In genomic region chr2:120227111-120227991, GRCh38 we compare ENCODE assay signal across 17 cellular contexts. TPM values are rescaled to one million over a fixed set of nuclear protein-coding genes. Genes with fewer than 3 reads are reported as not detected.
DNase-seq lines count a peak whose midpoint lies in the region; ATAC-seq, FAIRE-seq and TF ChIP-seq lines count a peak whose summit lies in the region.
"Had no signal": no experiment of that assay in that cellular context is flagged by ENCODE, and none has a peak within 500 bp of the region (broad histone marks: within the 10 kb centered on the region; RNA-seq: fewer than 3 reads in every experiment).

No MANE protein-coding gene starts in this region.

- H3K27ac ChIP-seq in GM12878 (ENCODE audit: control insufficient read depth, insufficient read depth): no peak overlapping the region
- no peak overlapping the region for H3K27ac ChIP-seq in SJCRH30
- H3K27ac ChIP-seq: A549, heart right ventricle, pancreas, SJSA1, thyroid gland had no signal

- H3K27ac Mint-ChIP-seq in activated CD4-positive, alpha-beta T cell treated with anti-CD3 and anti-CD28 coated beads for 36 hours: no peak overlapping the region
- H3K27ac Mint-ChIP-seq in T-helper 17 cell: peak overlapping the region; percentile 32

- in situ Hi-C loops in GM12878 (cut with MboI): no loop called here

- H3K4me2 ChIP-seq in GM12878 (ENCODE audit: control insufficient read depth, insufficient read depth): peak overlapping the region; percentile 30
- H3K4me2 ChIP-seq: A549 had no signal

- no peak overlapping the region for H3K4me3 Mint-ChIP-seq in activated CD4-positive, alpha-beta T cell treated with anti-CD3 and anti-CD28 coated beads for 36 hours
- H3K4me3 Mint-ChIP-seq in T-helper 17 cell: no peak overlapping the region

- no peak overlapping the region for H3K4me3 ChIP-seq in GM12878
- H3K4me3 ChIP-seq in SJCRH30: no peak overlapping the region
- H3K4me3 ChIP-seq: A549, heart right ventricle, lung, pancreas, SJSA1, thyroid gland had no signal

- no peak for TF ChIP-seq POLR2A in GM12878 (IDR thresholded peaks at IDR 0.05; ENCODE audit: low read depth, low read length)

- ATAC-seq in activated CD4-positive, alpha-beta T cell treated with anti-CD3 and anti-CD28 coated beads for 36 hours: peak; percentile 28
- ATAC-seq in T-helper 17 cell (no peak), GM12878 (no peak), HG02973 (IDR thresholded peaks at IDR 0.05; ENCODE audit: unreplicated experiment) (no peak)
- ATAC-seq: A549, heart right ventricle, pancreas had no signal

- POLR2A ChIA-PET in activated CD4-positive, alpha-beta T cell treated with anti-CD3 and anti-CD28 coated beads for 36 hours (lab: Charles Lee): interaction anchor here (0.9 kb wide), 2 partner anchors 25 to 51 kb away, joined by 3 read pairs; no protein-coding TSS in a partner anchor
- POLR2A ChIA-PET in GM12878 (lab: Charles Lee): interaction anchor here (1.0 to 1.1 kb wide), 2 partner anchors 9 to 13 kb away, joined by 3 read pairs; no protein-coding TSS in a partner anchor

- peaks cover 43% of the 10 kb centered on the region for H3K79me2 ChIP-seq in GM12878 (ENCODE audit: control insufficient read depth, insufficient read depth, low read length)

- H3K9ac ChIP-seq in GM12878 (ENCODE audit: control insufficient read depth, insufficient read depth, low read length): no peak overlapping the region

- intact Hi-C loops in activated CD4-positive, alpha-beta T cell treated with anti-CD3 and anti-CD28 coated beads for 36 hours (cut with DNase I, micrococcal nuclease): no loop called here
- intact Hi-C loops in GM12878 (cut with micrococcal nuclease; ENCODE audit: unreplicated experiment): no loop called here

- peaks cover 60% of the 10 kb centered on the region for H3K4me1 Mint-ChIP-seq in activated CD4-positive, alpha-beta T cell treated with anti-CD3 and anti-CD28 coated beads for 36 hours
- H3K4me1 Mint-ChIP-seq in T-helper 17 cell: peaks cover 36% of the 10 kb centered on the region

- H3K27me3 ChIP-seq in GM12878 (replicated peaks in 1 of 2; ENCODE audit: control insufficient read depth in 2 of 2, insufficient read depth in 2 of 2, low read length in 1 of 2) (no peaks in the 10 kb centered on the region), SJCRH30 (peaks cover 14% of the 10 kb centered on the region)
- H3K27me3 ChIP-seq: heart right ventricle, pancreas, SJSA1, thyroid gland had no signal

- RAD21 ChIA-PET in GM12878 (lab: Charles Lee; ENCODE audit: unreplicated experiment): interaction anchor here (1.2 to 1.7 kb wide), 2 partner anchors 51 to 85 kb away, joined by 3 to 19 read pairs; no protein-coding TSS in a partner anchor

- H3K9me3 ChIP-seq in T-helper 17 cell (ENCODE audit: control insufficient read depth, low read length, poor library complexity, severe bottlenecking): no peaks in the 10 kb centered on the region
- no peaks in the 10 kb centered on the region for H3K9me3 ChIP-seq in GM12878 (replicated peaks; ENCODE audit: control insufficient read depth, insufficient read depth, low read length)
- no peaks in the 10 kb centered on the region for H3K9me3 ChIP-seq in SJCRH30 (replicated peaks)
- H3K9me3 ChIP-seq: A549, pancreas, thyroid gland had no signal

- peaks cover 1% of the 10 kb centered on the region for H3K9me3 Mint-ChIP-seq in activated CD4-positive, alpha-beta T cell treated with anti-CD3 and anti-CD28 coated beads for 36 hours (ENCODE audit: low read depth)

- DNase-seq in activated CD4-positive, alpha-beta T cell treated with anti-CD3 and anti-CD28 coated beads for 36 hours: peak; percentile 69
- no peak for DNase-seq in activated CD4-positive, alpha-beta T cell treated with anti-CD3 and anti-CD28 coated beads for 1 hour
- no peak for DNase-seq in T-helper 17 cell
- no peak for DNase-seq in GM12878 (ENCODE audit: low read depth, low spot score)
- peak; percentile 33 for DNase-seq in stimulated activated CD4-positive, alpha-beta T cell treated with anti-CD3 and anti-CD28 coated beads, Interleukin-4, amount 100 ng/mL, for 1 hour
- DNase-seq in SJCRH30: no peak
- no peak for DNase-seq in NCI-H1105 treated with DMSO at 0.1 percent for 48 hours (lab: John Stamatoyannopoulos, UW)
- DNase-seq: DMS79, heart right ventricle, NCI-H446 treated with DMSO at 0.1 percent for 48 hours, thyroid gland had no signal

- no peaks in the 10 kb centered on the region for H3K27me3 Mint-ChIP-seq in activated CD4-positive, alpha-beta T cell treated with anti-CD3 and anti-CD28 coated beads for 36 hours
- no peaks in the 10 kb centered on the region for H3K27me3 Mint-ChIP-seq in T-helper 17 cell

- FAIRE-seq in GM12878 (lab: Jason Lieb, UNC): no peak
- FAIRE-seq: A549, GM18507, pancreas had no signal

- no TSS peak for BruUV-seq in GM12878 (replicated peaks; lab: Mats Ljungman, UMichigan)

- SMC1A ChIA-PET in GM12878 (lab: Charles Lee; ENCODE audit: uncharacterized antibody, unreplicated experiment): interaction anchor here (0.6 to 7.3 kb wide), 2 partner anchors 25 to 84 kb away, joined by 3 to 106 read pairs; partner anchors contain the start of gene RALB

- no peaks in the 10 kb centered on the region for H4K20me1 ChIP-seq in GM12878 (ENCODE audit: control insufficient read depth, insufficient read depth)

- 90% methylated on average over 16 of the region's 16 CpGs for WGBS in GM12878 (ENCODE audit: insufficient coverage, insufficient replicate concordance, low lambda C conversion rate, missing lambda C conversion rate)

- TF ChIP-seq EP300 in GM12878 (IDR thresholded peaks at IDR 0.05; ENCODE audit: borderline replicate concordance in 1 of 2, control insufficient read depth in 1 of 2, low read depth in 2 of 2, low read length in 2 of 2): no peak

- TF ChIP-seq RAD21 in GM12878 (IDR thresholded peaks at IDR 0.05; ENCODE audit: insufficient read depth, low read depth, low read length): no peak

- H3K36me3 ChIP-seq in GM12878 (ENCODE audit: control insufficient read depth in 2 of 2, insufficient read depth in 2 of 2, low read length in 1 of 2) (no peaks in the 10 kb centered on the region), SJCRH30 (no peaks in the 10 kb centered on the region)
- H3K36me3 ChIP-seq: pancreas, thyroid gland had no signal

- CTCF ChIA-PET in activated CD4-positive, alpha-beta T cell treated with anti-CD3 and anti-CD28 coated beads for 36 hours (lab: Charles Lee): interaction anchor here (1.0 to 1.5 kb wide), 4 partner anchors 13 to 86 kb away, joined by 3 to 8 read pairs (median 3); no protein-coding TSS in a partner anchor
- CTCF ChIA-PET in GM12878 (lab: Yijun Ruan, JAX): interaction anchor here (0.8 to 3.2 kb wide), 6 partner anchors 18 to 90 kb away, joined by 3 to 48 read pairs (median 4); no protein-coding TSS in a partner anchor

- H2AFZ ChIP-seq in GM12878 (ENCODE audit: control insufficient read depth, low read depth, low read length): no peak overlapping the region

- TF ChIP-seq CTCF in GM12878 (IDR thresholded peaks at IDR 0.05 in 2 of 3, conservative IDR thresholded peaks at IDR 0.05 in 1 of 3; ENCODE audit: control insufficient read depth in 2 of 3, extremely low read depth in 1 of 3, insufficient read depth in 1 of 3, low read depth in 3 of 3, low read length in 3 of 3): no peak

- H3K4me1 ChIP-seq in GM12878 (ENCODE audit: control insufficient read depth, insufficient read depth, low read length): peaks cover 16% of the 10 kb centered on the region
- no peaks in the 10 kb centered on the region for H3K4me1 ChIP-seq in SJCRH30

- peaks cover 12% of the 10 kb centered on the region for H3K36me3 Mint-ChIP-seq in activated CD4-positive, alpha-beta T cell treated with anti-CD3 and anti-CD28 coated beads for 36 hours (ENCODE audit: low read depth)
- no peaks in the 10 kb centered on the region for H3K36me3 Mint-ChIP-seq in T-helper 17 cell (ENCODE audit: low read depth)

RNA-seq across cellular contexts. Expression of gene TMEM185B, which starts 4.2 kb away (rescaled TPM):
- total RNA-seq in activated CD4-positive, alpha-beta T cell treated with anti-CD3 and anti-CD28 coated beads for 36 hours: 10 to 100 TPM; 15.9 to 17.3 TPM
- total RNA-seq in T-helper 17 cell: 10 to 100 TPM; 19.8 to 21.1 TPM
- total RNA-seq in GM12878 (2013; cell fraction: nucleolus; rRNA removed): 24.6 and 27.0 TPM in 2 replicates
- total RNA-seq in GM12878 (2014; rRNA removed): 17.2 and 18.0 TPM in 2 replicates
- 7.3 and 7.6 TPM in 2 replicates for total RNA-seq in GM12878 (2014; rRNA removed; fragmentation: Illumina TruSeq; extraction: Trizol)
- total RNA-seq in GM12878 (2021): 19.7 and 20.9 TPM in 2 replicates
- polyA plus RNA-seq in GM12878 (2011; ENCODE audit: low read depth): 7.1 TPM
- 5.5 and 8.7 TPM in 2 replicates for polyA plus RNA-seq in GM12878 (2011; rRNA removed)
- polyA plus RNA-seq in GM12878 (2011; cell fraction: cytosol; rRNA removed): 9.9 and 12.3 TPM in 2 replicates
- polyA plus RNA-seq in GM12878 (2011; cell fraction: nucleus; rRNA removed): 20.8 and 23.2 TPM in 2 replicates
- polyA plus RNA-seq in GM12878 (2012): 10.4 and 13.4 TPM in 2 replicates
- 18.1 and 19.4 TPM in 2 replicates for polyA plus RNA-seq in GM12878 (2014; fragmentation: Illumina TruSeq; extraction: Trizol)
- 1 to 10 TPM; 2.4 to 3.2 TPM for polyA plus RNA-seq in GM12878 (2014; fragmentation: Nextera tagmentation; extraction: Ambion mirVana)
- polyA plus RNA-seq in GM12878 (2014; rRNA removed): 12.5 and 14.1 TPM in 2 replicates
- 10 to 100 TPM; 16.5 to 17.5 TPM for polyA plus RNA-seq in GM12878 (2016; fragmentation: Nextera tagmentation; extraction: Ambion mirVana)
- 10.8 and 12.3 TPM in 2 replicates for polyA minus RNA-seq in GM12878 (2011; rRNA and poly(A)+ RNA removed)
- polyA minus RNA-seq in GM12878 (2011; cell fraction: cytosol; rRNA and poly(A)+ RNA removed): 4.2 and 4.3 TPM in 2 replicates
- 14.5 and 25.3 TPM in 2 replicates for polyA minus RNA-seq in GM12878 (2011; cell fraction: nucleus; rRNA and poly(A)+ RNA removed)
- total RNA-seq in SJCRH30 (2014; rRNA removed; shearing (Covaris generic)): 1.5 and 1.6 TPM in 2 replicates

RNA-seq across cellular contexts. Expression of gene RALB, which starts 25.3 kb away (rescaled TPM):
- 10 to 100 TPM; 34.0 to 34.3 TPM for total RNA-seq in activated CD4-positive, alpha-beta T cell treated with anti-CD3 and anti-CD28 coated beads for 36 hours
- total RNA-seq in T-helper 17 cell (10 to 100 TPM; 17.5 to 20.2 TPM), GM12878 (2014; rRNA removed) (21.3 and 26.6 TPM in 2 replicates), GM12878 (2014; rRNA removed; fragmentation: Illumina TruSeq; extraction: Trizol) (23.5 and 24.7 TPM in 2 replicates), GM12878 (2021) (21.7 and 22.5 TPM in 2 replicates)
- total RNA-seq in GM12878 (2013; cell fraction: nucleolus; rRNA removed): 11.1 and 12.0 TPM in 2 replicates
- 25.6 TPM for polyA plus RNA-seq in GM12878 (2011; ENCODE audit: low read depth)
- polyA plus RNA-seq in GM12878 (2011; rRNA removed) (39.9 and 58.5 TPM in 2 replicates), GM12878 (2014; fragmentation: Illumina TruSeq; extraction: Trizol) (36.6 and 40.7 TPM in 2 replicates), GM12878 (2014; fragmentation: Nextera tagmentation; extraction: Ambion mirVana) (10 to 100 TPM in 1 of 2 experiments, 1 to 10 TPM in 1; 8.3 to 15.9 TPM), GM12878 (2014; rRNA removed) (18.6 and 23.6 TPM in 2 replicates), GM12878 (2016; fragmentation: Nextera tagmentation; extraction: Ambion mirVana) (10 to 100 TPM; 47.6 to 54.0 TPM)
- polyA plus RNA-seq in GM12878 (2011; cell fraction: cytosol; rRNA removed): 23.2 and 27.7 TPM in 2 replicates
- polyA plus RNA-seq in GM12878 (2011; cell fraction: nucleus; rRNA removed): 12.5 and 12.6 TPM in 2 replicates
- 33.2 and 42.0 TPM in 2 replicates for polyA plus RNA-seq in GM12878 (2012)
- 14.6 and 17.8 TPM in 2 replicates for polyA minus RNA-seq in GM12878 (2011; rRNA and poly(A)+ RNA removed)
- 7.1 and 10.8 TPM in 2 replicates for polyA minus RNA-seq in GM12878 (2011; cell fraction: cytosol; rRNA and poly(A)+ RNA removed)
- 3.9 and 6.3 TPM in 2 replicates for polyA minus RNA-seq in GM12878 (2011; cell fraction: nucleus; rRNA and poly(A)+ RNA removed)
- 33.3 and 35.8 TPM in 2 replicates for total RNA-seq in SJCRH30 (2014; rRNA removed; shearing (Covaris generic))

Comparison
In these comparisons a context has a peak if more than half of its experiments do, and no peak if none do; other contexts are left out.
1. DNase-seq: peak in activated CD4-positive, alpha-beta T cell treated with anti-CD3 and anti-CD28 coated beads for 36 hours (single experiment) and stimulated activated CD4-positive, alpha-beta T cell treated with anti-CD3 and anti-CD28 coated beads, Interleukin-4, amount 100 ng/mL, for 1 hour (single experiment); none in activated CD4-positive, alpha-beta T cell treated with anti-CD3 and anti-CD28 coated beads for 1 hour (single experiment), T-helper 17 cell (0 of 3), GM12878 (single experiment), SJCRH30 (0 of 2) and NCI-H1105 treated with DMSO at 0.1 percent for 48 hours (single experiment).